In the genomic region with DNA sequence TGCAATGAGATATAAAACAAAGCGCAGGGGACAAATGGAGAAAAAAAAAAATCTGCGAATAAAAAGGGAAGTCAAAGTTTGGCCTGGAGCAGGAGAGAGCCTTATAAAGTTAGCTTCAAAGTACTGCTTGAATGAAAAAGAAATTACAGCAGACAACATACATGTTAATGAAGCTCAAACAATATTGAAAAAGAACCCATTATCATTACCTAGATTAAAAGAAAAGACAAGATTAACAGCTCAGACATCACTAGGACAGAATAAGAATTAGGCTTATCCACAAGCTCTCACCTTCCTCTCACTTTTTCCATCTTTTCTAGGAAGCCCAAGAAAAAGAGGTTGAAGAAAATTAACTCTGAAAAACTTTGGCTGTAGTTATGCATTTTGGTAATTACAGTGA, we compare ENCODE assay signal across 1 cellular context.
TF ChIP-seq lines count a peak whose summit lies in the region.

No MANE protein-coding gene starts in this region.

TF ChIP-seq in H1, 55 proteins besides CTCF, POLR2A, EP300 and RAD21 (continued from another document):
- TF ChIP-seq, protein P1, sequence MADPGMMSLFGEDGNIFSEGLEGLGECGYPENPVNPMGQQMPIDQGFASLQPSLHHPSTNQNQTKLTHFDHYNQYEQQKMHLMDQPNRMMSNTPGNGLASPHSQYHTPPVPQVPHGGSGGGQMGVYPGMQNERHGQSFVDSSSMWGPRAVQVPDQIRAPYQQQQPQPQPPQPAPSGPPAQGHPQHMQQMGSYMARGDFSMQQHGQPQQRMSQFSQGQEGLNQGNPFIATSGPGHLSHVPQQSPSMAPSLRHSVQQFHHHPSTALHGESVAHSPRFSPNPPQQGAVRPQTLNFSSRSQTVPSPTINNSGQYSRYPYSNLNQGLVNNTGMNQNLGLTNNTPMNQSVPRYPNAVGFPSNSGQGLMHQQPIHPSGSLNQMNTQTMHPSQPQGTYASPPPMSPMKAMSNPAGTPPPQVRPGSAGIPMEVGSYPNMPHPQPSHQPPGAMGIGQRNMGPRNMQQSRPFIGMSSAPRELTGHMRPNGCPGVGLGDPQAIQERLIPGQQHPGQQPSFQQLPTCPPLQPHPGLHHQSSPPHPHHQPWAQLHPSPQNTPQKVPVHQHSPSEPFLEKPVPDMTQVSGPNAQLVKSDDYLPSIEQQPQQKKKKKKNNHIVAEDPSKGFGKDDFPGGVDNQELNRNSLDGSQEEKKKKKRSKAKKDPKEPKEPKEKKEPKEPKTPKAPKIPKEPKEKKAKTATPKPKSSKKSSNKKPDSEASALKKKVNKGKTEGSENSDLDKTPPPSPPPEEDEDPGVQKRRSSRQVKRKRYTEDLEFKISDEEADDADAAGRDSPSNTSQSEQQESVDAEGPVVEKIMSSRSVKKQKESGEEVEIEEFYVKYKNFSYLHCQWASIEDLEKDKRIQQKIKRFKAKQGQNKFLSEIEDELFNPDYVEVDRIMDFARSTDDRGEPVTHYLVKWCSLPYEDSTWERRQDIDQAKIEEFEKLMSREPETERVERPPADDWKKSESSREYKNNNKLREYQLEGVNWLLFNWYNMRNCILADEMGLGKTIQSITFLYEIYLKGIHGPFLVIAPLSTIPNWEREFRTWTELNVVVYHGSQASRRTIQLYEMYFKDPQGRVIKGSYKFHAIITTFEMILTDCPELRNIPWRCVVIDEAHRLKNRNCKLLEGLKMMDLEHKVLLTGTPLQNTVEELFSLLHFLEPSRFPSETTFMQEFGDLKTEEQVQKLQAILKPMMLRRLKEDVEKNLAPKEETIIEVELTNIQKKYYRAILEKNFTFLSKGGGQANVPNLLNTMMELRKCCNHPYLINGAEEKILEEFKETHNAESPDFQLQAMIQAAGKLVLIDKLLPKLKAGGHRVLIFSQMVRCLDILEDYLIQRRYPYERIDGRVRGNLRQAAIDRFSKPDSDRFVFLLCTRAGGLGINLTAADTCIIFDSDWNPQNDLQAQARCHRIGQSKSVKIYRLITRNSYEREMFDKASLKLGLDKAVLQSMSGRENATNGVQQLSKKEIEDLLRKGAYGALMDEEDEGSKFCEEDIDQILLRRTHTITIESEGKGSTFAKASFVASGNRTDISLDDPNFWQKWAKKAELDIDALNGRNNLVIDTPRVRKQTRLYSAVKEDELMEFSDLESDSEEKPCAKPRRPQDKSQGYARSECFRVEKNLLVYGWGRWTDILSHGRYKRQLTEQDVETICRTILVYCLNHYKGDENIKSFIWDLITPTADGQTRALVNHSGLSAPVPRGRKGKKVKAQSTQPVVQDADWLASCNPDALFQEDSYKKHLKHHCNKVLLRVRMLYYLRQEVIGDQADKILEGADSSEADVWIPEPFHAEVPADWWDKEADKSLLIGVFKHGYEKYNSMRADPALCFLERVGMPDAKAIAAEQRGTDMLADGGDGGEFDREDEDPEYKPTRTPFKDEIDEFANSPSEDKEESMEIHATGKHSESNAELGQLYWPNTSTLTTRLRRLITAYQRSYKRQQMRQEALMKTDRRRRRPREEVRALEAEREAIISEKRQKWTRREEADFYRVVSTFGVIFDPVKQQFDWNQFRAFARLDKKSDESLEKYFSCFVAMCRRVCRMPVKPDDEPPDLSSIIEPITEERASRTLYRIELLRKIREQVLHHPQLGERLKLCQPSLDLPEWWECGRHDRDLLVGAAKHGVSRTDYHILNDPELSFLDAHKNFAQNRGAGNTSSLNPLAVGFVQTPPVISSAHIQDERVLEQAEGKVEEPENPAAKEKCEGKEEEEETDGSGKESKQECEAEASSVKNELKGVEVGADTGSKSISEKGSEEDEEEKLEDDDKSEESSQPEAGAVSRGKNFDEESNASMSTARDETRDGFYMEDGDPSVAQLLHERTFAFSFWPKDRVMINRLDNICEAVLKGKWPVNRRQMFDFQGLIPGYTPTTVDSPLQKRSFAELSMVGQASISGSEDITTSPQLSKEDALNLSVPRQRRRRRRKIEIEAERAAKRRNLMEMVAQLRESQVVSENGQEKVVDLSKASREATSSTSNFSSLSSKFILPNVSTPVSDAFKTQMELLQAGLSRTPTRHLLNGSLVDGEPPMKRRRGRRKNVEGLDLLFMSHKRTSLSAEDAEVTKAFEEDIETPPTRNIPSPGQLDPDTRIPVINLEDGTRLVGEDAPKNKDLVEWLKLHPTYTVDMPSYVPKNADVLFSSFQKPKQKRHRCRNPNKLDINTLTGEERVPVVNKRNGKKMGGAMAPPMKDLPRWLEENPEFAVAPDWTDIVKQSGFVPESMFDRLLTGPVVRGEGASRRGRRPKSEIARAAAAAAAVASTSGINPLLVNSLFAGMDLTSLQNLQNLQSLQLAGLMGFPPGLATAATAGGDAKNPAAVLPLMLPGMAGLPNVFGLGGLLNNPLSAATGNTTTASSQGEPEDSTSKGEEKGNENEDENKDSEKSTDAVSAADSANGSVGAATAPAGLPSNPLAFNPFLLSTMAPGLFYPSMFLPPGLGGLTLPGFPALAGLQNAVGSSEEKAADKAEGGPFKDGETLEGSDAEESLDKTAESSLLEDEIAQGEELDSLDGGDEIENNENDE (IDR thresholded peaks at IDR 0.05; ENCODE audit: insufficient replicate concordance, low read length), result no peak
- no peak for TF ChIP-seq SAP30 (IDR thresholded peaks at IDR 0.05; ENCODE audit: insufficient read depth, insufficient replicate concordance, low read length)
- no peak for TF ChIP-seq CREB1 (IDR thresholded peaks at IDR 0.05)
- no peak for TF ChIP-seq ASH2L (IDR thresholded peaks at IDR 0.05; ENCODE audit: low read length)
- no peak for TF ChIP-seq HDAC2 (IDR thresholded peaks at IDR 0.05; ENCODE audit: borderline replicate concordance in 1 of 2, low read depth in 2 of 2, low read length in 2 of 2)
- no peak for TF ChIP-seq SIRT6 (IDR thresholded peaks at IDR 0.05; ENCODE audit: low read length)
- no peak for TF ChIP-seq POU5F1 (IDR thresholded peaks at IDR 0.05; ENCODE audit: low read depth, low read length)
- TF ChIP-seq RFX5 (IDR thresholded peaks at IDR 0.05; ENCODE audit: borderline replicate concordance, low read depth, low read length), result no peak
- no peak for TF ChIP-seq TAF7 (optimal IDR thresholded peaks at IDR 0.05; ENCODE audit: borderline replicate concordance, low read depth, low read length)
- TF ChIP-seq, protein P2, sequence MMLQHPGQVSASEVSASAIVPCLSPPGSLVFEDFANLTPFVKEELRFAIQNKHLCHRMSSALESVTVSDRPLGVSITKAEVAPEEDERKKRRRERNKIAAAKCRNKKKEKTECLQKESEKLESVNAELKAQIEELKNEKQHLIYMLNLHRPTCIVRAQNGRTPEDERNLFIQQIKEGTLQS (IDR thresholded peaks at IDR 0.05; ENCODE audit: insufficient read depth, low read depth, low read length), result no peak
- TF ChIP-seq RNF2 (IDR thresholded peaks at IDR 0.05; ENCODE audit: borderline replicate concordance, low read depth, low read length, missing control alignments, poor library complexity, severe bottlenecking), result no peak
